Comparison of ENCODE assay signal across 17 cellular contexts in the genomic region with DNA sequence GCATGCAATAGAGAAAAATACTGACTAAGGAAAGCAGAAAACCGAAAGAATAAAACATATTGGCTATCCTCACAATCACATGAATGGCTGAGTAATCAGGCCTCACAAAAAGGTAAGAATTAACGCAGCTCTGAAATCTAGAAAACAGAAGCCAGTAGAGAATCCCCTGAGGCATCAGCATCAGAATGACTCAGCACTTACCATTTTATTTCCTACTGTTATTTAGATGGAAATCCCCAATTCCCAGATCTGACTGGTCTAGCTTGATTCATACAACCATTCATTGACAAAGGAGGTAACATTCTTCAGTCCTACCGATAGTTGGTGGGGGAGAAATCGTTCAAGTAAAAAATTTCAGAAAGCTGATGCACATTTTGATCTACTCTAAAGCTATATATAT.
DNase-seq lines count a peak whose midpoint lies in the region; ATAC-seq and TF ChIP-seq lines count a peak whose summit lies in the region.
"Had no signal": no experiment of that assay in that cellular context is flagged by ENCODE, and none has a peak within 500 bp of the region (broad histone marks: within the 10 kb centered on the region; RNA-seq: fewer than 3 reads in every experiment).

No MANE protein-coding gene starts in this region.

- DNase-seq in Daoy (ENCODE audit: low read depth), result peak; percentile 73
- peak; percentile 63 for DNase-seq in NCI-H226
- DNase-seq in T47D (ENCODE audit: low read depth in 1 of 2, low spot score in 1 of 2), result peak; percentile 12 to 42
- peak; percentile 41 for DNase-seq in iPS-NIHi7 (ENCODE audit: extremely low spot score)
- no peak for DNase-seq in activated CD8-positive, alpha-beta memory T cell treated with anti-CD3 and anti-CD28 coated beads, Interleukin-2, amount 10 ng/mL, durations not matched to agents 7 days and 5 days
- no peak for DNase-seq in endothelial cell (ENCODE audit: low spot score)
- DNase-seq in DMS53 (lab: John Stamatoyannopoulos, UW), result no peak
- DNase-seq: activated CD4-positive, alpha-beta T cell treated with anti-CD3 and anti-CD28 coated beads, Interleukin-2, amount 50 U/mL, for 4 hours; AML-193; amygdala; naive B cell; NCI-H187 treated with DMSO at 0.1 percent for 48 hours; NCI-H526 treated with DMSO at 0.1 percent for 48 hours; stimulated activated CD4-positive, alpha-beta T cell treated with anti-CD3 and anti-CD28 coated beads, Interleukin-1b, Interleukin-23, amount 100 ng/mL, for 48 hours; T-helper 9 cell had no signal

- H3K4me3 Mint-ChIP-seq in activated CD8-positive, alpha-beta memory T cell treated with anti-CD3 and anti-CD28 coated beads, Interleukin-2, amount 10 ng/mL, durations not matched to agents 7 days and 5 days, result no peak overlapping the region
- H3K4me3 Mint-ChIP-seq in endothelial cell (ENCODE audit: unreplicated experiment), result no peak overlapping the region
- H3K4me3 Mint-ChIP-seq: naive B cell had no signal

- no peak overlapping the region for H3K27ac Mint-ChIP-seq in activated CD8-positive, alpha-beta memory T cell treated with anti-CD3 and anti-CD28 coated beads, Interleukin-2, amount 10 ng/mL, durations not matched to agents 7 days and 5 days
- H3K27ac Mint-ChIP-seq in endothelial cell (ENCODE audit: unreplicated experiment), result no peak overlapping the region
- H3K27ac Mint-ChIP-seq: naive B cell had no signal

- CTCF ChIA-PET in activated CD8-positive, alpha-beta memory T cell treated with anti-CD3 and anti-CD28 coated beads, Interleukin-2, amount 10 ng/mL, durations not matched to agents 7 days and 5 days (lab: Charles Lee), result no interaction called here

- H3K27me3 Mint-ChIP-seq in activated CD8-positive, alpha-beta memory T cell treated with anti-CD3 and anti-CD28 coated beads, Interleukin-2, amount 10 ng/mL, durations not matched to agents 7 days and 5 days, result no peaks in the 10 kb centered on the region
- no peaks in the 10 kb centered on the region for H3K27me3 Mint-ChIP-seq in endothelial cell (ENCODE audit: unreplicated experiment)
- H3K27me3 Mint-ChIP-seq: naive B cell had no signal

- H3K4me1 Mint-ChIP-seq in activated CD8-positive, alpha-beta memory T cell treated with anti-CD3 and anti-CD28 coated beads, Interleukin-2, amount 10 ng/mL, durations not matched to agents 7 days and 5 days, result no peaks in the 10 kb centered on the region
- peaks cover 8% of the 10 kb centered on the region for H3K4me1 Mint-ChIP-seq in endothelial cell (ENCODE audit: unreplicated experiment)
- H3K4me1 Mint-ChIP-seq: naive B cell had no signal

- ATAC-seq in activated CD8-positive, alpha-beta memory T cell treated with anti-CD3 and anti-CD28 coated beads, Interleukin-2, amount 10 ng/mL, durations not matched to agents 7 days and 5 days, result no peak
- no peak for ATAC-seq in GM21515 (IDR thresholded peaks at IDR 0.05; ENCODE audit: unreplicated experiment)
- ATAC-seq: gastroesophageal sphincter had no signal

- H3K36me3 Mint-ChIP-seq in activated CD8-positive, alpha-beta memory T cell treated with anti-CD3 and anti-CD28 coated beads, Interleukin-2, amount 10 ng/mL, durations not matched to agents 7 days and 5 days, result no peaks in the 10 kb centered on the region
- no peaks in the 10 kb centered on the region for H3K36me3 Mint-ChIP-seq in endothelial cell (ENCODE audit: low read depth, unreplicated experiment)
- H3K36me3 Mint-ChIP-seq: naive B cell had no signal

- peaks cover 4% of the 10 kb centered on the region for H3K9me3 Mint-ChIP-seq in activated CD8-positive, alpha-beta memory T cell treated with anti-CD3 and anti-CD28 coated beads, Interleukin-2, amount 10 ng/mL, durations not matched to agents 7 days and 5 days (ENCODE audit: low read depth)
- no peaks in the 10 kb centered on the region for H3K9me3 Mint-ChIP-seq in endothelial cell (ENCODE audit: unreplicated experiment)

- no peak for TF ChIP-seq CTCF in endothelial cell (IDR thresholded peaks at IDR 0.05; ENCODE audit: unreplicated experiment)

- in situ Hi-C loops in T47D (cut with HindIII; ENCODE audit: low pct_unique_long_range_greater_than_20kb, low sequenced_read_pairs), result no loop called here

Comparison
In these comparisons a context has a peak if more than half of its experiments do, and no peak if none do; other contexts are left out.
1. DNase-seq: peak in Daoy (single experiment), NCI-H226 (single experiment), T47D (2 of 2) and iPS-NIHi7 (single experiment); none in activated CD8-positive, alpha-beta memory T cell treated with anti-CD3 and anti-CD28 coated beads, Interleukin-2, amount 10 ng/mL, durations not matched to agents 7 days and 5 days (single experiment), endothelial cell (single experiment) and DMS53 (single experiment).